ENCODE assay signal across 2 cellular contexts in the genomic region with DNA sequence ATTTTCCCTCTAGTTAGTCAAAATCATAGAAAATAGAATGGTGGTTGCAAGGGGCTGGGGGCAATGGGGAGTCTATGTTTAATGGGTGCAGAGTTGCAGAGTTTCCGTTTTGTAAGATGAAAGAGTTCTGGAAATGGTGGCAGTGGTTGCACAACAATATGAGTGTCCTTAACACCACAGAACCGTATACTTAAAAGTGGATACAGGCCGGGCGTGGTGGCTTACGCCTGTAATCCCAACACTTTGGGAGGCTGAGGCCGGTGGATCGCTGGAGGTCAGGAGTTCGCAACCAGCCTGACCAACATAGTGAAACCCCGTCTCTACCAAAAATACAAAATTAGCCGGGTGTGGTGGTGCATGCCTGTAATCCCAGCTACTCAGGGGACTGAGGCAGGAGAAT. TPM values are rescaled to one million over a fixed set of nuclear protein-coding genes. Genes with fewer than 3 reads are reported as not detected.
"Had no signal": no experiment of that assay in that cellular context is flagged by ENCODE, and none has a peak within 500 bp of the region (broad histone marks: within the 10 kb centered on the region; RNA-seq: fewer than 3 reads in every experiment).

No MANE protein-coding gene starts in this region.

RNA-seq across cellular contexts. Expression of a gene that starts 2.2 kb away (rescaled TPM):
- total RNA-seq: MCF 10A had no signal

RNA-seq across cellular contexts. Expression of a gene that starts 50.6 kb away (rescaled TPM):
- total RNA-seq: SJSA1 had no signal
